ENCODE assay signal across 14 cellular contexts in the genomic region with DNA sequence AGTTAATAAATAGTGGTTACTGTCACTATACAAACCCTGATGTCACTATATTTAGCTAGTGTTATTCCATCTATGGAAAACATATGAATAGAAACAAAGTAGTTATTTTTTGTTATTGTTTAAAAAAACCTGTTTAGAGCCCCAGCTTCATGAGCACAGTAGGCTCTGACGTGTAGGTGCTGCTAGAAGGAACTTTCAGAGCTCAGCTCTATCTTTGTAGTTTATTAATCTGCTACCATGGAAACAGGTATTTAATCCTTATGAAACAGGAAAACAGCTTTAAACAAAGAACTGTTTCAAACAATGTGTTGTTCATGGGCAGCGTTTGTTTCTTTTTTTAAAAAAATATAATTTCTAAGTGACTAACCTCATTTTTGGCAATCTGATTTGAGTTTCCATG.
DNase-seq lines count a peak whose midpoint lies in the region; ATAC-seq and TF ChIP-seq lines count a peak whose summit lies in the region.
"Had no signal": no experiment of that assay in that cellular context is flagged by ENCODE, and none has a peak within 500 bp of the region (broad histone marks: within the 10 kb centered on the region; RNA-seq: fewer than 3 reads in every experiment).

No MANE protein-coding gene starts in this region.

- ATAC-seq in GM19455 (IDR thresholded peaks at IDR 0.05; ENCODE audit: unreplicated experiment), result no peak
- ATAC-seq in GM19035 (IDR thresholded peaks at IDR 0.05; ENCODE audit: unreplicated experiment), result no peak

- H3K9me3 Mint-ChIP-seq in brain (peaks cover 0 to 2% (median 0%) of the 10 kb centered on the region in 5 experiments), progenitor cell of endocrine pancreas (ENCODE audit: low read depth) (no peaks in the 10 kb centered on the region), chondrocyte (ENCODE audit: low read depth) (peaks cover 3% of the 10 kb centered on the region)
- H3K9me3 Mint-ChIP-seq: CD4-positive, CD25-positive, alpha-beta regulatory T cell had no signal

- H3K4me1 Mint-ChIP-seq in brain, result peaks cover 30% of the 10 kb centered on the region
- no peaks in the 10 kb centered on the region for H3K4me1 Mint-ChIP-seq in progenitor cell of endocrine pancreas (ENCODE audit: low read depth)
- H3K4me1 Mint-ChIP-seq in chondrocyte (ENCODE audit: low read depth), result no peaks in the 10 kb centered on the region
- H3K4me1 Mint-ChIP-seq: CD4-positive, CD25-positive, alpha-beta regulatory T cell had no signal

- no peak overlapping the region for H3K4me3 Mint-ChIP-seq in brain
- no peak overlapping the region for H3K4me3 Mint-ChIP-seq in progenitor cell of endocrine pancreas (ENCODE audit: low read depth)
- H3K4me3 Mint-ChIP-seq in chondrocyte (ENCODE audit: unreplicated experiment), result no peak overlapping the region
- H3K4me3 Mint-ChIP-seq: CD4-positive, CD25-positive, alpha-beta regulatory T cell; HFFc6 had no signal

- no peak for TF ChIP-seq CTCF in brain (conservative IDR thresholded peaks at IDR 0.05)
- TF ChIP-seq CTCF in progenitor cell of endocrine pancreas (IDR thresholded peaks at IDR 0.05; ENCODE audit: unreplicated experiment), result no peak
- no peak for TF ChIP-seq CTCF in chondrocyte (IDR thresholded peaks at IDR 0.05)

- H3K27ac Mint-ChIP-seq in brain (peak overlapping the region in 3 of 5 experiments; percentile 89 to 92 (median 90)), progenitor cell of endocrine pancreas (peak overlapping the region; percentile 33), chondrocyte (ENCODE audit: unreplicated experiment) (no peak overlapping the region)
- H3K27ac Mint-ChIP-seq: CD4-positive, CD25-positive, alpha-beta regulatory T cell; HFFc6 had no signal

- H3K27me3 Mint-ChIP-seq in brain (no peaks in the 10 kb centered on the region), progenitor cell of endocrine pancreas (no peaks in the 10 kb centered on the region), chondrocyte (ENCODE audit: low read depth) (no peaks in the 10 kb centered on the region)
- H3K27me3 Mint-ChIP-seq: CD4-positive, CD25-positive, alpha-beta regulatory T cell had no signal

- DNase-seq in NCI-H82 (lab: John Stamatoyannopoulos, UW) (peak; percentile 60), NCI-H82 treated with DMSO at 0.1 percent for 48 hours (lab: John Stamatoyannopoulos, UW; ENCODE audit: unreplicated experiment) (no peak), progenitor cell of endocrine pancreas (ENCODE audit: low spot score, unreplicated experiment) (no peak), chondrocyte (ENCODE audit: low spot score) (no peak)
- DNase-seq: 8988T; AML-193; CD4-positive, CD25-positive, alpha-beta regulatory T cell; DMS79 treated with DMSO at 0.1 percent for 48 hours; EL; HCEC 1CT; HFFc6 had no signal

- H3K36me3 Mint-ChIP-seq in brain (no peaks in the 10 kb centered on the region), progenitor cell of endocrine pancreas (ENCODE audit: insufficient read depth) (no peaks in the 10 kb centered on the region), chondrocyte (ENCODE audit: low read depth) (no peaks in the 10 kb centered on the region)
- H3K36me3 Mint-ChIP-seq: CD4-positive, CD25-positive, alpha-beta regulatory T cell had no signal
